ENCODE assay signal across 13 cellular contexts in genomic region chr3:125024817-125025216, GRCh38. TPM values are rescaled to one million over a fixed set of nuclear protein-coding genes. Genes with fewer than 3 reads are reported as not detected.
DNase-seq lines count a peak whose midpoint lies in the region; ATAC-seq and TF ChIP-seq lines count a peak whose summit lies in the region.
"Had no signal": no experiment of that assay in that cellular context is flagged by ENCODE, and none has a peak within 500 bp of the region (broad histone marks: within the 10 kb centered on the region; RNA-seq: fewer than 3 reads in every experiment).

No MANE protein-coding gene starts in this region.

- H3K9ac ChIP-seq in subcutaneous abdominal adipose tissue (ENCODE audit: low read length in 5 of 5): peak overlapping the region in 1 of 5 donors; percentile 44

- no peaks in the 10 kb centered on the region for H3K27me3 Mint-ChIP-seq in T-helper 2 cell treated with Interferon-gamma antibody and Interleukin-4, amounts not matched to agents 5 μg/mL and 100 μg/mL, for 36 hours (ENCODE audit: low read depth)
- peaks cover 58% of the 10 kb centered on the region for H3K27me3 Mint-ChIP-seq in Calu3 (ENCODE audit: unreplicated experiment)

- no peaks in the 10 kb centered on the region for H3K9me3 ChIP-seq in subcutaneous abdominal adipose tissue (ENCODE audit: control insufficient read depth in 5 of 5, low read length in 5 of 5)
- H3K9me3 ChIP-seq: adrenal gland had no signal

- peak overlapping the region; percentile 49 for H3K27ac Mint-ChIP-seq in T-helper 2 cell treated with Interferon-gamma antibody and Interleukin-4, amounts not matched to agents 5 μg/mL and 100 μg/mL, for 36 hours
- H3K27ac Mint-ChIP-seq in Calu3 (ENCODE audit: unreplicated experiment): no peak overlapping the region

- H3K4me3 Mint-ChIP-seq in T-helper 2 cell treated with Interferon-gamma antibody and Interleukin-4, amounts not matched to agents 5 μg/mL and 100 μg/mL, for 36 hours: peak overlapping the region; percentile 36
- no peak overlapping the region for H3K4me3 Mint-ChIP-seq in Calu3 (ENCODE audit: low read depth, unreplicated experiment)

- H3K4me1 ChIP-seq in subcutaneous abdominal adipose tissue (ENCODE audit: control insufficient read depth in 5 of 5, insufficient read depth in 5 of 5, low read length in 5 of 5): peaks cover 3 to 37% (median 14%) of the 10 kb centered on the region in 5 donors

- CTCF ChIA-PET in Calu3 (lab: Charles Lee): interaction anchor here (0.7 kb wide), 1 partner anchor 32 kb away, joined by 3 read pairs; no protein-coding TSS in a partner anchor

- ATAC-seq in GM21786 (IDR thresholded peaks at IDR 0.05; ENCODE audit: unreplicated experiment): no peak

- H3K4me1 Mint-ChIP-seq in T-helper 2 cell treated with Interferon-gamma antibody and Interleukin-4, amounts not matched to agents 5 μg/mL and 100 μg/mL, for 36 hours (ENCODE audit: low read depth): peaks cover 62% of the 10 kb centered on the region
- no peaks in the 10 kb centered on the region for H3K4me1 Mint-ChIP-seq in Calu3 (ENCODE audit: low read depth, unreplicated experiment)

- no peak for TF ChIP-seq CTCF in Calu3 (IDR thresholded peaks at IDR 0.05; ENCODE audit: unreplicated experiment)

- no peak for DNase-seq in T-helper 2 cell treated with Interferon-gamma antibody and Interleukin-4, amounts not matched to agents 5 μg/mL and 100 μg/mL, for 36 hours (ENCODE audit: low spot score)
- DNase-seq in T-helper 2 cell (no peak), dermis microvascular lymphatic vessel endothelial cell (ENCODE audit: low read depth in 2 of 2) (peak; percentile 21 to 83), lung microvascular endothelial cell (ENCODE audit: low read depth in 2 of 2) (peak; percentile 57 to 71), Calu3 (no peak), globus pallidus (ENCODE audit: low spot score) (no peak)
- DNase-seq: adrenal gland; kidney; NCI-H1105 treated with DMSO at 0.1 percent for 48 hours; stimulated activated CD8-positive, alpha-beta memory T cell treated with anti-CD3 and anti-CD28 coated beads, Interleukin-4, amount 100 ng/mL, for 48 hours had no signal

- intact Hi-C loops in Calu3 (cut with micrococcal nuclease; ENCODE audit: unreplicated experiment): no loop called here

- H3K36me3 ChIP-seq in subcutaneous abdominal adipose tissue (ENCODE audit: control insufficient read depth in 5 of 5, insufficient read depth in 5 of 5, low read length in 5 of 5): peaks cover 14 to 56% (median 45%) of the 10 kb centered on the region in 5 donors

- no TSS peak for BruUV-seq in Calu3 (replicated peaks; lab: Mats Ljungman, UMichigan)

- H3K27ac ChIP-seq in subcutaneous abdominal adipose tissue (ENCODE audit: low read depth, low read length): peak overlapping the region; percentile 47

- H3K4me3 ChIP-seq in subcutaneous abdominal adipose tissue (ENCODE audit: low read depth in 1 of 5, low read length in 5 of 5): no peak overlapping the region
- H3K4me3 ChIP-seq: adrenal gland, skin epidermis had no signal

- H3K36me3 Mint-ChIP-seq in T-helper 2 cell treated with Interferon-gamma antibody and Interleukin-4, amounts not matched to agents 5 μg/mL and 100 μg/mL, for 36 hours (ENCODE audit: low read depth): peaks cover 75% of the 10 kb centered on the region
- H3K36me3 Mint-ChIP-seq in Calu3 (ENCODE audit: insufficient read depth, unreplicated experiment): no peaks in the 10 kb centered on the region

- H3K27me3 ChIP-seq in subcutaneous abdominal adipose tissue (ENCODE audit: control insufficient read depth in 5 of 5, insufficient read depth in 4 of 5, low read length in 5 of 5): no peaks in the 10 kb centered on the region
- H3K27me3 ChIP-seq: adrenal gland had no signal

- H3K9me3 Mint-ChIP-seq in T-helper 2 cell treated with Interferon-gamma antibody and Interleukin-4, amounts not matched to agents 5 μg/mL and 100 μg/mL, for 36 hours: no peaks in the 10 kb centered on the region
- H3K9me3 Mint-ChIP-seq in Calu3 (ENCODE audit: low read depth, unreplicated experiment): no peaks in the 10 kb centered on the region

RNA-seq across cellular contexts. Expression of gene HEG1, which starts 31.0 kb away (rescaled TPM):
- total RNA-seq in dermis microvascular lymphatic vessel endothelial cell: 19.0 and 25.7 TPM in 2 replicates
- total RNA-seq in lung microvascular endothelial cell: 15.1 and 19.6 TPM in 2 replicates
- 0.51 and 0.97 TPM in 2 replicates for total RNA-seq in Calu3 (2022)

Comparison
In these comparisons a context has a peak if more than half of its experiments do, and no peak if none do; other contexts are left out.
1. DNase-seq: peak in dermis microvascular lymphatic vessel endothelial cell (2 of 2) and lung microvascular endothelial cell (2 of 2); none in T-helper 2 cell treated with Interferon-gamma antibody and Interleukin-4, amounts not matched to agents 5 μg/mL and 100 μg/mL, for 36 hours (single experiment), T-helper 2 cell (0 of 5), Calu3 (single experiment) and globus pallidus (single experiment).